Comparison of ENCODE assay signal across 17 cellular contexts in the genomic region with DNA sequence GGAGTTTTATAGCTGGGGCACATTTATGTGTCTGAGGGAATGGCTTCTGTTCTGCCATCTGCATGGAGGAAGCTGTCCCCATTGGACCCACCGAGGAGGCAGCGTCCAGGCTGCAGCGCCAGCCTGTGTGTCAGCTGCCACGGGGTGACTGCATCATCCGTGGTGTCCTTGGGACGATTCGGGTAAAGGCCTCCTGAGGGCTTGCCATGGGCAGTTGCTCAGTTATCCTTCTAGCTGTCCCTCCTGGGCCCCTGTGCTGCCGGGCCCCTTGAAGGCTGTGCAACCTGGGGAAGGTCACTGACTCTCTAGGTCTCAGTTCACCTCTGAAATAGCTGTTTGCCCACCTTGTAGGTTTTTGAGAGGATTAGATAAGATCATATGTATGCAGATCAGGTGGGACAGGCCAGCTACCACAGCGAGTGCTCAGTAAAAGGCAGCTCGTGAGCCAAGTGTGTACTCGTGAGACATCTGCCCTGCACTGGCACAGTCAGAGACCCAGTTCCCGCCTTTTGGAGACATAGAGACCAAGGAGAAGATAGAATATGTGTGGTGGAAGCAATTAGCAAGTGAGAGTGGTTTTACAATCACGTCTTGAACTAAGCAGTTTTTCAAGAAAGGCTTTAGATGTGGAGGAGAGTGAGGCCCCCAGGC. TPM values are rescaled to one million over a fixed set of nuclear protein-coding genes. Genes with fewer than 3 reads are reported as not detected.
DNase-seq lines count a peak whose midpoint lies in the region; ATAC-seq, FAIRE-seq and TF ChIP-seq lines count a peak whose summit lies in the region.
"Had no signal": no experiment of that assay in that cellular context is flagged by ENCODE, and none has a peak within 500 bp of the region (broad histone marks: within the 10 kb centered on the region; RNA-seq: fewer than 3 reads in every experiment).

No MANE protein-coding gene starts in this region.

- H3K27ac Mint-ChIP-seq in dendritic cell treated with granulocyte-macrophage colony-stimulating factor and Interleukin-4, amounts not matched to agents 40 ng/mL and 50 ng/mL, for 4 days = peak overlapping the region; percentile 39

- H3K27me3 ChIP-seq in right atrium auricular region = no peaks in the 10 kb centered on the region
- no peaks in the 10 kb centered on the region for H3K27me3 ChIP-seq in heart right ventricle

- H3K9me3 Mint-ChIP-seq in dendritic cell treated with granulocyte-macrophage colony-stimulating factor and Interleukin-4, amounts not matched to agents 40 ng/mL and 50 ng/mL, for 4 days = no peaks in the 10 kb centered on the region
- H3K9me3 Mint-ChIP-seq: H9 had no signal

- H3K9me3 ChIP-seq in right atrium auricular region (no peaks in the 10 kb centered on the region), heart right ventricle (no peaks in the 10 kb centered on the region)

- 69% methylated on average over 13 of the region's 13 CpGs for WGBS in heart right ventricle, 2 donors

- H3K27ac ChIP-seq in right atrium auricular region = peak overlapping the region; percentile 5 to 29
- H3K27ac ChIP-seq in heart right ventricle = no peak overlapping the region
- H3K27ac ChIP-seq: 22Rv1 had no signal

- H3K4me1 Mint-ChIP-seq in dendritic cell treated with granulocyte-macrophage colony-stimulating factor and Interleukin-4, amounts not matched to agents 40 ng/mL and 50 ng/mL, for 4 days (ENCODE audit: low read depth) = peaks cover 43% of the 10 kb centered on the region

- peak; percentile 55 for DNase-seq in activated CD8-positive, alpha-beta memory T cell treated with anti-CD3 and anti-CD28 coated beads for 24 hours
- DNase-seq in activated CD8-positive, alpha-beta memory T cell treated with anti-CD3 and anti-CD28 coated beads, Interleukin-2, amount 50 U/mL, for 48 hours = no peak
- DNase-seq in right atrium auricular region (ENCODE audit: low spot score) (no peak), heart right ventricle (no peak), HTR-8/SVneo (ENCODE audit: insufficient read length, low spot score) (no peak), KG1 (lab: John Stamatoyannopoulos, UW) (no peak)
- DNase-seq: DMS53, GOT3, H9 had no signal

- no peak overlapping the region for H3K4me3 ChIP-seq in right atrium auricular region
- H3K4me3 ChIP-seq in heart right ventricle = no peak overlapping the region
- H3K4me3 ChIP-seq: GM12878 had no signal

- intact Hi-C loops in heart right ventricle (cut with DNase I) = loop anchor here in 4 of 10 donors (5.0 to 10.0 kb wide), 4 partner anchors 38 to 136 kb away; no protein-coding TSS in a partner anchor
- intact Hi-C loops in dendritic cell treated with granulocyte-macrophage colony-stimulating factor and Interleukin-4, amounts not matched to agents 40 ng/mL and 50 ng/mL, for 4 days (cut with micrococcal nuclease) = no loop called here

- no peak for TF ChIP-seq CTCF in right atrium auricular region (IDR thresholded peaks at IDR 0.05)
- TF ChIP-seq CTCF in heart right ventricle (IDR thresholded peaks at IDR 0.05) = no peak

- H3K27me3 Mint-ChIP-seq in dendritic cell treated with granulocyte-macrophage colony-stimulating factor and Interleukin-4, amounts not matched to agents 40 ng/mL and 50 ng/mL, for 4 days = no peaks in the 10 kb centered on the region

- peaks cover 83% of the 10 kb centered on the region for H3K36me3 Mint-ChIP-seq in dendritic cell treated with granulocyte-macrophage colony-stimulating factor and Interleukin-4, amounts not matched to agents 40 ng/mL and 50 ng/mL, for 4 days (ENCODE audit: low read depth)

- no peak for FAIRE-seq in HTR-8/SVneo (lab: Jason Lieb, UNC)
- FAIRE-seq: GM12878, GM18507, HepG2 had no signal

- H3K36me3 ChIP-seq in right atrium auricular region (no peaks in the 10 kb centered on the region), heart right ventricle (peaks cover 0 to 16% (median 0%) of the 10 kb centered on the region in 9 donors)

- no peak for ATAC-seq in heart right ventricle
- no peak for ATAC-seq in GM18873 (IDR thresholded peaks at IDR 0.05; ENCODE audit: low FRiP score, unreplicated experiment)
- ATAC-seq: GM12878, HepG2 had no signal

- no peak overlapping the region for H3K4me3 Mint-ChIP-seq in dendritic cell treated with granulocyte-macrophage colony-stimulating factor and Interleukin-4, amounts not matched to agents 40 ng/mL and 50 ng/mL, for 4 days
- H3K4me3 Mint-ChIP-seq: H9 had no signal

- H3K4me1 ChIP-seq in right atrium auricular region (peaks cover 0 to 43% of the 10 kb centered on the region in 2 donors), heart right ventricle (peaks cover 4 to 53% (median 35%) of the 10 kb centered on the region in 9 donors)

RNA-seq across cellular contexts. Expression of gene LDLRAD4, which starts 10.6 kb away (rescaled TPM):
- total RNA-seq in right atrium auricular region (10 to 100 TPM; 33.1 to 41.2 TPM), heart right ventricle (10 to 100 TPM; 26.3 to 74.6 (median 35.4) TPM)
- 10 to 100 TPM in 1 of 2 donors, 1 to 10 TPM in 1; 5.4 to 12.1 TPM for polyA plus RNA-seq in heart right ventricle
- total RNA-seq: HT1080 had no signal
- polyA plus RNA-seq: BJ had no signal

Comparison
In these comparisons a context has a peak if more than half of its experiments do, and no peak if none do; other contexts are left out.
1. H3K27ac ChIP-seq: peak in right atrium auricular region (2 of 2); none in heart right ventricle (0 of 10).